In the genomic region with DNA sequence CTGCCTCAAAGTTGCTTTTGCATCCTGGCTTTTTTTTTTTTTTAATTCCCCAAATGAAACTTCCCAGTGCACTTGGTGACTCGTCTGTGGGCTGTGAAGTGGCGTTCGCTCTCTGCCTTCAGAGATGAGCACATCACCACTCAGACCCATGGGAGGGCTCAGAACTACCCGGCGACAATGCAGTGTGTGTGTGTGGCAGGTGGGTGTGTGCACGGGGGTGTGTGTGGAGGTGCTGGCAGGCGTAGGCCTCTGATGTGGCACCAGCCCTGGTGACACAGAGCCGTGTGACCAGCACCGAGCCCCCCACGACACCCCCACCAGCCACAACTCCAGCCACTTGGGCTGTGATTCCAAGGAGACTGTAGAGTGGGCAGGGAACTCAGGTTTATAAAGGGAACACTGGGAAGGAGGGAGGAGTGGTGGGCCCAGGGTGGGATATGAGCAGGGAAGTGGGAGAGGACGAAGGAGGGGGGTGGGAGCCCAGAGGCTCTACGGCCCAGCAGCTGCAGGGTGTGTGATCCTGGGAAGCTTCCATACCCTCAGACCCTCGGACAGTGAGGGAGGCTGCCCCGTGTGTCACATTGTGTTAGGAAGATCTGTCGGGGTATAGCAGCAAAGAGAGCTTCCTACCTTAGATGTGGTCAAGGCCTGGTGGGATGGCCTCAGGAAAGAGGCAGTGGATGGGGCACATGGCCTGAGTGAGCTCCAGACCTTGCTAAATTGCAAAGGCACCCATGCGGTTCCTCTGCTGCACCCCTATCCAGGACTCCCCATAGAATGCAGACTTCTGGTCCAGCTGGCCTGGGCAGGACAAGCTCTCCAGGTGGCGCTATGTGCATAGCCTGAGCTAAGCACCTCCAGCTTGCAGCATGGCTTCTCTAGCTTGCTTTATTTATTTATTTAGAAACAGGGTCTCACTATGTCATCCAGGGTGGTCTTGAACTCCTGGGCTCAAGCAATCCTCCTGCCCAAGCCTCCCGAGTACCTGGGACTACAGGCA, we compare ENCODE assay signal across 1 cellular context.
TF ChIP-seq lines count a peak whose summit lies in the region.

No MANE protein-coding gene starts in this region.

TF ChIP-seq in GM23338, 12 proteins besides CTCF, POLR2A, EP300 and RAD21 (continued from another document):
- TF ChIP-seq, protein P1, sequence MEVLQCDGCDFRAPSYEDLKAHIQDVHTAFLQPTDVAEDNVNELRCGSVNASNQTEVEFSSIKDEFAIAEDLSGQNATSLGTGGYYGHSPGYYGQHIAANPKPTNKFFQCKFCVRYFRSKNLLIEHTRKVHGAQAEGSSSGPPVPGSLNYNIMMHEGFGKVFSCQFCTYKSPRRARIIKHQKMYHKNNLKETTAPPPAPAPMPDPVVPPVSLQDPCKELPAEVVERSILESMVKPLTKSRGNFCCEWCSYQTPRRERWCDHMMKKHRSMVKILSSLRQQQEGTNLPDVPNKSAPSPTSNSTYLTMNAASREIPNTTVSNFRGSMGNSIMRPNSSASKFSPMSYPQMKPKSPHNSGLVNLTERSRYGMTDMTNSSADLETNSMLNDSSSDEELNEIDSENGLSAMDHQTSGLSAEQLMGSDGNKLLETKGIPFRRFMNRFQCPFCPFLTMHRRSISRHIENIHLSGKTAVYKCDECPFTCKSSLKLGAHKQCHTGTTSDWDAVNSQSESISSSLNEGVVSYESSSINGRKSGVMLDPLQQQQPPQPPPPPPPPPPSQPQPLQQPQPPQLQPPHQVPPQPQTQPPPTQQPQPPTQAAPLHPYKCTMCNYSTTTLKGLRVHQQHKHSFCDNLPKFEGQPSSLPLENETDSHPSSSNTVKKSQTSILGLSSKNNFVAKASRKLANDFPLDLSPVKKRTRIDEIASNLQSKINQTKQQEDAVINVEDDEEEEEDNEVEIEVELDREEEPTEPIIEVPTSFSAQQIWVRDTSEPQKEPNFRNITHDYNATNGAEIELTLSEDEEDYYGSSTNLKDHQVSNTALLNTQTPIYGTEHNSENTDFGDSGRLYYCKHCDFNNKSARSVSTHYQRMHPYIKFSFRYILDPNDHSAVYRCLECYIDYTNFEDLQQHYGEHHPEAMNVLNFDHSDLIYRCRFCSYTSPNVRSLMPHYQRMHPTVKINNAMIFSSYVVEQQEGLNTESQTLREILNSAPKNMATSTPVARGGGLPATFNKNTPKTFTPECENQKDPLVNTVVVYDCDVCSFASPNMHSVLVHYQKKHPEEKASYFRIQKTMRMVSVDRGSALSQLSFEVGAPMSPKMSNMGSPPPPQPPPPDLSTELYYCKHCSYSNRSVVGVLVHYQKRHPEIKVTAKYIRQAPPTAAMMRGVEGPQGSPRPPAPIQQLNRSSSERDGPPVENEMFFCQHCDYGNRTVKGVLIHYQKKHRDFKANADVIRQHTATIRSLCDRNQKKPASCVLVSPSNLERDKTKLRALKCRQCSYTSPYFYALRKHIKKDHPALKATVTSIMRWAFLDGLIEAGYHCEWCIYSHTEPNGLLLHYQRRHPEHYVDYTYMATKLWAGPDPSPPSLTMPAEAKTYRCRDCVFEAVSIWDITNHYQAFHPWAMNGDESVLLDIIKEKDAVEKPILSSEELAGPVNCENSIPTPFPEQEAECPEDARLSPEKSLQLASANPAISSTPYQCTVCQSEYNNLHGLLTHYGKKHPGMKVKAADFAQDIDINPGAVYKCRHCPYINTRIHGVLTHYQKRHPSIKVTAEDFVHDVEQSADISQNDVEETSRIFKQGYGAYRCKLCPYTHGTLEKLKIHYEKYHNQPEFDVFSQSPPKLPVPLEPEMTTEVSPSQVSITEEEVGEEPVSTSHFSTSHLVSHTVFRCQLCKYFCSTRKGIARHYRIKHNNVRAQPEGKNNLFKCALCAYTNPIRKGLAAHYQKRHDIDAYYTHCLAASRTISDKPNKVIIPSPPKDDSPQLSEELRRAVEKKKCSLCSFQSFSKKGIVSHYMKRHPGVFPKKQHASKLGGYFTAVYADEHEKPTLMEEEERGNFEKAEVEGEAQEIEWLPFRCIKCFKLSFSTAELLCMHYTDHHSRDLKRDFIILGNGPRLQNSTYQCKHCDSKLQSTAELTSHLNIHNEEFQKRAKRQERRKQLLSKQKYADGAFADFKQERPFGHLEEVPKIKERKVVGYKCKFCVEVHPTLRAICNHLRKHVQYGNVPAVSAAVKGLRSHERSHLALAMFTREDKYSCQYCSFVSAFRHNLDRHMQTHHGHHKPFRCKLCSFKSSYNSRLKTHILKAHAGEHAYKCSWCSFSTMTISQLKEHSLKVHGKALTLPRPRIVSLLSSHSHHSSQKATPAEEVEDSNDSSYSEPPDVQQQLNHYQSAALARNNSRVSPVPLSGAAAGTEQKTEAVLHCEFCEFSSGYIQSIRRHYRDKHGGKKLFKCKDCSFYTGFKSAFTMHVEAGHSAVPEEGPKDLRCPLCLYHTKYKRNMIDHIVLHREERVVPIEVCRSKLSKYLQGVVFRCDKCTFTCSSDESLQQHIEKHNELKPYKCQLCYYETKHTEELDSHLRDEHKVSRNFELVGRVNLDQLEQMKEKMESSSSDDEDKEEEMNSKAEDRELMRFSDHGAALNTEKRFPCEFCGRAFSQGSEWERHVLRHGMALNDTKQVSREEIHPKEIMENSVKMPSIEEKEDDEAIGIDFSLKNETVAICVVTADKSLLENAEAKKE (CRISPR knock-in tag; IDR thresholded peaks at IDR 0.05): no peak
- TF ChIP-seq EZH2 (IDR thresholded peaks at IDR 0.05; ENCODE audit: low read depth, unreplicated experiment) (no peak), EZH2phosphoT487 (IDR thresholded peaks at IDR 0.05; ENCODE audit: unreplicated experiment) (no peak)
